ENCODE assay signal across 10 cellular contexts in genomic region chr1:151512801-151513625, GRCh38. TPM values are rescaled to one million over a fixed set of nuclear protein-coding genes. Genes with fewer than 3 reads are reported as not detected.
DNase-seq lines count a peak whose midpoint lies in the region; ATAC-seq and TF ChIP-seq lines count a peak whose summit lies in the region.
"Had no signal": no experiment of that assay in that cellular context is flagged by ENCODE, and none has a peak within 500 bp of the region (broad histone marks: within the 10 kb centered on the region; RNA-seq: fewer than 3 reads in every experiment).

No MANE protein-coding gene starts in this region.

- H3K4me1 Mint-ChIP-seq in activated naive CD4-positive, alpha-beta T cell treated with anti-CD3 and anti-CD28 coated beads, Interleukin-2, amount 10 ng/mL, durations not matched to agents 7 days and 5 days: peaks cover 29% of the 10 kb centered on the region
- H3K4me1 Mint-ChIP-seq in activated naive CD4-positive, alpha-beta T cell treated with anti-CD3 and anti-CD28 coated beads for 36 hours (ENCODE audit: low read depth): peaks cover 25% of the 10 kb centered on the region
- H3K4me1 Mint-ChIP-seq in WTC11: peaks cover 52% of the 10 kb centered on the region

- no peaks in the 10 kb centered on the region for H3K36me3 ChIP-seq in upper lobe of right lung

- no peaks in the 10 kb centered on the region for H3K27me3 ChIP-seq in upper lobe of right lung

- no peak for TF ChIP-seq CTCF in WTC11 (IDR thresholded peaks at IDR 0.05)
- no peak for TF ChIP-seq CTCF in upper lobe of right lung (IDR thresholded peaks at IDR 0.05)

- DNase-seq in activated naive CD4-positive, alpha-beta T cell treated with anti-CD3 and anti-CD28 coated beads, Interleukin-2, amount 10 ng/mL, durations not matched to agents 7 days and 5 days: no peak
- no peak for DNase-seq in activated naive CD4-positive, alpha-beta T cell treated with anti-CD3 and anti-CD28 coated beads for 36 hours
- DNase-seq in WTC11 (ENCODE audit: low spot score): peak; percentile 67
- peak; percentile 83 for DNase-seq in left kidney (ENCODE audit: low read depth, low spot score)
- peak; percentile 87 for DNase-seq in upper lobe of right lung
- no peak for DNase-seq in dedifferentiated amniotic fluid mesenchymal stem cell (ENCODE audit: extremely low spot score)
- no peak for DNase-seq in NCI-H1694 (lab: John Stamatoyannopoulos, UW)
- DNase-seq: activated T-cell treated with anti-CD3 and anti-CD28 coated beads for 4 hours, NCI-H187 had no signal

- H3K4me1 ChIP-seq in upper lobe of right lung: peaks cover 17% of the 10 kb centered on the region

- H3K4me3 Mint-ChIP-seq in activated naive CD4-positive, alpha-beta T cell treated with anti-CD3 and anti-CD28 coated beads, Interleukin-2, amount 10 ng/mL, durations not matched to agents 7 days and 5 days: peak overlapping the region; percentile 5
- H3K4me3 Mint-ChIP-seq in activated naive CD4-positive, alpha-beta T cell treated with anti-CD3 and anti-CD28 coated beads for 36 hours: no peak overlapping the region
- H3K4me3 Mint-ChIP-seq in WTC11: peak overlapping the region; percentile 84

- H3K9me3 Mint-ChIP-seq in activated naive CD4-positive, alpha-beta T cell treated with anti-CD3 and anti-CD28 coated beads, Interleukin-2, amount 10 ng/mL, durations not matched to agents 7 days and 5 days: no peaks in the 10 kb centered on the region
- no peaks in the 10 kb centered on the region for H3K9me3 Mint-ChIP-seq in activated naive CD4-positive, alpha-beta T cell treated with anti-CD3 and anti-CD28 coated beads for 36 hours
- no peaks in the 10 kb centered on the region for H3K9me3 Mint-ChIP-seq in WTC11

- H3K27ac ChIP-seq in upper lobe of right lung: peak overlapping the region; percentile 82

- peak; percentile 10 for ATAC-seq in WTC11
- peak; percentile 58 for ATAC-seq in upper lobe of right lung
- no peak for ATAC-seq in HG03159 (IDR thresholded peaks at IDR 0.05; ENCODE audit: unreplicated experiment)

- CTCF ChIA-PET in activated naive CD4-positive, alpha-beta T cell treated with anti-CD3 and anti-CD28 coated beads, Interleukin-2, amount 10 ng/mL, durations not matched to agents 7 days and 5 days (lab: Charles Lee): interaction anchor here (0.6 kb wide), 1 partner anchor 210 kb away, joined by 3 read pairs; no protein-coding TSS in a partner anchor
- CTCF ChIA-PET in activated naive CD4-positive, alpha-beta T cell treated with anti-CD3 and anti-CD28 coated beads for 36 hours (lab: Charles Lee): no interaction called here
- CTCF ChIA-PET in WTC11 (lab: Charles Lee): interaction anchor here (1.0 to 1.2 kb wide), 3 partner anchors 22 to 324 kb away, joined by 3 to 5 read pairs (median 3); no protein-coding TSS in a partner anchor

- H3K36me3 Mint-ChIP-seq in activated naive CD4-positive, alpha-beta T cell treated with anti-CD3 and anti-CD28 coated beads, Interleukin-2, amount 10 ng/mL, durations not matched to agents 7 days and 5 days: no peaks in the 10 kb centered on the region
- no peaks in the 10 kb centered on the region for H3K36me3 Mint-ChIP-seq in activated naive CD4-positive, alpha-beta T cell treated with anti-CD3 and anti-CD28 coated beads for 36 hours (ENCODE audit: low read depth)
- no peaks in the 10 kb centered on the region for H3K36me3 Mint-ChIP-seq in WTC11

- no peaks in the 10 kb centered on the region for H3K9me3 ChIP-seq in upper lobe of right lung

- H3K27ac Mint-ChIP-seq in activated naive CD4-positive, alpha-beta T cell treated with anti-CD3 and anti-CD28 coated beads, Interleukin-2, amount 10 ng/mL, durations not matched to agents 7 days and 5 days: peak overlapping the region; percentile 52
- no peak overlapping the region for H3K27ac Mint-ChIP-seq in activated naive CD4-positive, alpha-beta T cell treated with anti-CD3 and anti-CD28 coated beads for 36 hours
- peak overlapping the region; percentile 96 for H3K27ac Mint-ChIP-seq in WTC11

- H3K27me3 Mint-ChIP-seq in activated naive CD4-positive, alpha-beta T cell treated with anti-CD3 and anti-CD28 coated beads, Interleukin-2, amount 10 ng/mL, durations not matched to agents 7 days and 5 days: peaks cover 58% of the 10 kb centered on the region
- H3K27me3 Mint-ChIP-seq in activated naive CD4-positive, alpha-beta T cell treated with anti-CD3 and anti-CD28 coated beads for 36 hours (ENCODE audit: low read depth): no peaks in the 10 kb centered on the region
- no peaks in the 10 kb centered on the region for H3K27me3 Mint-ChIP-seq in WTC11 (ENCODE audit: low read depth)

- POLR2A ChIA-PET in WTC11 (lab: Charles Lee): interaction anchor here (0.6 to 4.1 kb wide), 6 partner anchors 27 to 480 kb away, joined by 3 to 56 read pairs (median 3); partner anchors contain the start of genes POGZ and TUFT1

- peak overlapping the region; percentile 74 for H3K4me3 ChIP-seq in upper lobe of right lung

- intact Hi-C loops in activated naive CD4-positive, alpha-beta T cell treated with anti-CD3 and anti-CD28 coated beads for 36 hours (cut with micrococcal nuclease): loop anchor here (5.0 kb wide), 1 partner anchor 231 kb away; the partner anchor contains the start of gene ZNF687
- intact Hi-C loops in upper lobe of right lung (cut with DNase I): no loop called here

TF ChIP-seq in WTC11, 78 proteins besides CTCF, POLR2A, EP300 and RAD21:
- TF ChIP-seq FOXK1 (CRISPR knock-in tag; IDR thresholded peaks at IDR 0.05) (peak; percentile 45; the same call in 1 of the 2 replicates), RELA (CRISPR knock-in tag; IDR thresholded peaks at IDR 0.05; ENCODE audit: borderline replicate concordance) (no peak)

RNA-seq across cellular contexts. Expression of gene CGN, which starts 1.8 kb away (rescaled TPM):
- 1 to 10 TPM in 1 of 2 experiments, under 1 TPM in 1; 0.62 to 1.5 TPM for total RNA-seq in activated naive CD4-positive, alpha-beta T cell treated with anti-CD3 and anti-CD28 coated beads for 36 hours
- total RNA-seq in WTC11 (2021) (52.4 to 68.7 TPM (median 55.6 TPM) in 3 replicates), upper lobe of right lung (62.5 TPM)

RNA-seq across cellular contexts. Expression of gene TUFT1, which starts 27.1 kb away (rescaled TPM):
- 1 to 10 TPM; 2.3 to 2.8 TPM for total RNA-seq in activated naive CD4-positive, alpha-beta T cell treated with anti-CD3 and anti-CD28 coated beads for 36 hours
- total RNA-seq in WTC11 (2021) (7.7 to 8.6 TPM (median 7.9 TPM) in 3 replicates), upper lobe of right lung (13.3 TPM)

RNA-seq across cellular contexts. Expression of gene POGZ, which starts 53.7 kb away (rescaled TPM):
- 10 to 100 TPM; 69.7 to 73.7 TPM for total RNA-seq in activated naive CD4-positive, alpha-beta T cell treated with anti-CD3 and anti-CD28 coated beads for 36 hours
- total RNA-seq in WTC11 (2021) (88.1 to 107 TPM (median 105 TPM) in 3 replicates), upper lobe of right lung (96.3 TPM)

Comparison
In these comparisons a context has a peak if more than half of its experiments do, and no peak if none do; other contexts are left out.
1. DNase-seq: peak in WTC11 (single experiment), left kidney (single experiment) and upper lobe of right lung (single experiment); none in activated naive CD4-positive, alpha-beta T cell treated with anti-CD3 and anti-CD28 coated beads, Interleukin-2, amount 10 ng/mL, durations not matched to agents 7 days and 5 days (single experiment), activated naive CD4-positive, alpha-beta T cell treated with anti-CD3 and anti-CD28 coated beads for 36 hours (single experiment), dedifferentiated amniotic fluid mesenchymal stem cell (single experiment) and NCI-H1694 (single experiment).
2. RNA of gene CGN, which starts 1.8 kb away (total RNA-seq): 52.4 to 68.7 TPM in WTC11 and 62.5 TPM in upper lobe of right lung (single experiment); 0.62 to 1.5 TPM in activated naive CD4-positive, alpha-beta T cell treated with anti-CD3 and anti-CD28 coated beads for 36 hours; every median in the first group is over 10 times any median in the second.